Comparison of ENCODE assay signal across 8 cellular contexts in genomic region chr6:34792605-34793500, GRCh38. TPM values are rescaled to one million over a fixed set of nuclear protein-coding genes. Genes with fewer than 3 reads are reported as not detected.
DNase-seq lines count a peak whose midpoint lies in the region; ATAC-seq, FAIRE-seq and TF ChIP-seq lines count a peak whose summit lies in the region.
"Had no signal": no experiment of that assay in that cellular context is flagged by ENCODE, and none has a peak within 500 bp of the region (broad histone marks: within the 10 kb centered on the region; RNA-seq: fewer than 3 reads in every experiment).

No MANE protein-coding gene starts in this region.

- H3K4me1 ChIP-seq in HAP-1, result peaks cover 9% of the 10 kb centered on the region
- H3K4me1 ChIP-seq in heart left ventricle, result peaks cover 0 to 36% (median 16%) of the 10 kb centered on the region in 12 donors
- peaks cover 0 to 18% (median 4%) of the 10 kb centered on the region in 3 donors for H3K4me1 ChIP-seq in pancreas

- in situ Hi-C loops in HAP-1 (cut with MboI; ENCODE audit: low sequenced_read_pairs), result no loop called here

- H3K4me3 ChIP-seq in HAP-1 (peak overlapping the region; percentile 74), heart left ventricle (peak overlapping the region; percentile 73 to 99 (median 94)), pancreas (peak overlapping the region; percentile 73 to 83 (median 81))

- TF ChIP-seq POLR2A in heart left ventricle (IDR thresholded peaks at IDR 0.05), result no peak

- TF ChIP-seq CTCF in heart left ventricle (IDR thresholded peaks at IDR 0.05) (no peak), pancreas (IDR thresholded peaks at IDR 0.05) (no peak)

- DNase-seq in ELF-1 (ENCODE audit: low read depth, low spot score) (peak; percentile 69), HAP-1 (ENCODE audit: low spot score in 2 of 2) (peak; percentile 50 to 65), NCI-H69 (lab: John Stamatoyannopoulos, UW) (peak; percentile 74), heart left ventricle (peak in 2 of 5 donors; percentile 22 to 40), pancreas (peak in 3 of 6 donors; percentile 23 to 62 (median 33))

- FAIRE-seq in pancreas (lab: Jason Lieb, UNC), result no peak
- FAIRE-seq: endometrium had no signal

- WGBS in adipose tissue, 3 donors, result 6 to 11% (median 11%) methylated on average over 20 of the region's 20 CpGs
- 8 to 14% (median 10%) methylated on average over 20 of the region's 20 CpGs for WGBS in heart left ventricle, 4 donors
- 4 to 6% methylated on average over 20 of the region's 20 CpGs for WGBS in pancreas, 2 donors

- H3K9me3 ChIP-seq in HAP-1, result no peaks in the 10 kb centered on the region
- H3K9me3 ChIP-seq in heart left ventricle, result no peaks in the 10 kb centered on the region
- no peaks in the 10 kb centered on the region for H3K9me3 ChIP-seq in pancreas

- H3K27me3 ChIP-seq in HAP-1 (ENCODE audit: low read depth), result no peaks in the 10 kb centered on the region
- no peaks in the 10 kb centered on the region for H3K27me3 ChIP-seq in heart left ventricle
- H3K27me3 ChIP-seq in pancreas, result no peaks in the 10 kb centered on the region

- ATAC-seq in heart left ventricle, result peak; percentile 3 to 47 (median 12)
- peak; percentile 38 to 51 (median 41) for ATAC-seq in pancreas
- no peak for ATAC-seq in GM18861 (IDR thresholded peaks at IDR 0.05; ENCODE audit: unreplicated experiment)

- intact Hi-C loops in heart left ventricle (cut with DNase I) (loop anchor here in 4 of 10 donors (1.0 to 5.0 kb wide), 3 partner anchors 36 kb away; partner anchors contain the start of gene SNRPC (in 4 of the 4)), pancreas (cut with DNase I) (no loop called here)

- peaks cover 2% of the 10 kb centered on the region; the same call in 1 of the 2 replicates for H3K36me3 ChIP-seq in HAP-1 (replicated peaks)
- H3K36me3 ChIP-seq in heart left ventricle, result no peaks in the 10 kb centered on the region
- no peaks in the 10 kb centered on the region for H3K36me3 ChIP-seq in pancreas

- peak overlapping the region; percentile 1 for H3K27ac ChIP-seq in adipose tissue (ENCODE audit: low read depth, low read length)
- peak overlapping the region; percentile 85 to 98 (median 96) for H3K27ac ChIP-seq in heart left ventricle
- H3K27ac ChIP-seq in pancreas, result peak overlapping the region; percentile 92 to 94 (median 93)

RNA-seq across cellular contexts. Expression of gene BLTP3A, which starts 1.0 kb away (rescaled TPM):
- polyA plus RNA-seq in adipose tissue (1 to 10 TPM; 2.0 to 5.2 (median 4.0) TPM), heart left ventricle (10 to 100 TPM in 1 of 2 donors, 1 to 10 TPM in 1; 4.1 to 13.9 TPM), pancreas (1 to 10 TPM; 2.5 to 2.9 TPM)
- total RNA-seq in heart left ventricle (10 to 100 TPM; 16.5 to 36.8 (median 22.4) TPM), pancreas (10 to 100 TPM in 2 of 6 donors, 1 to 10 TPM in 4; 7.4 to 14.4 (median 9.6) TPM)

RNA-seq across cellular contexts. Expression of gene SNRPC, which starts 35.5 kb away (rescaled TPM):
- polyA plus RNA-seq in adipose tissue, result 100 to 1,000 TPM in 2 of 3 donors, 10 to 100 TPM in 1; 72.1 to 120 (median 113) TPM
- total RNA-seq in heart left ventricle, result 100 to 1,000 TPM; 122 to 223 (median 148) TPM
- polyA plus RNA-seq in heart left ventricle, result 100 to 1,000 TPM; 210 to 286 TPM
- total RNA-seq in pancreas, result 10 to 100 TPM; 18.6 to 39.7 (median 28.7) TPM
- 10 to 100 TPM; 49.0 to 73.3 TPM for polyA plus RNA-seq in pancreas

Comparison
In these comparisons a context has a peak if more than half of its experiments do, and no peak if none do; other contexts are left out.
1. H3K27ac ChIP-seq: peak in every context shown above with its lines; median percentile 96 in heart left ventricle; 93 in pancreas; 1 in adipose tissue.